ENCODE assay signal across 13 cellular contexts in genomic region chr22:33867118-33867863, GRCh38. TPM values are rescaled to one million over a fixed set of nuclear protein-coding genes. Genes with fewer than 3 reads are reported as not detected.
A peak's percentile ranks its signal among the peaks of the same experiment; 100 is the strongest.
DNase-seq lines count a peak whose midpoint lies in the region; ATAC-seq, FAIRE-seq and TF ChIP-seq lines count a peak whose summit lies in the region.
"Had no signal": no experiment of that assay in that cellular context is flagged by ENCODE, and none has a peak within 500 bp of the region (broad histone marks: within the 10 kb centered on the region; RNA-seq: fewer than 3 reads in every experiment).

No MANE protein-coding gene starts in this region.

- no peak for TF ChIP-seq CTCF in ascending aorta (IDR thresholded peaks at IDR 0.05)

- H3K4me1 ChIP-seq in ascending aorta: peaks cover 3 to 42% of the 10 kb centered on the region in 2 donors
- peaks cover 2 to 8% of the 10 kb centered on the region in 2 donors for H3K4me1 ChIP-seq in small intestine (ENCODE audit: control insufficient read depth in 2 of 2, insufficient read depth in 1 of 2, low read depth in 1 of 2, low read length in 1 of 2)

- H3K27me3 ChIP-seq in ascending aorta (no peaks in the 10 kb centered on the region), small intestine (ENCODE audit: control insufficient read depth in 2 of 2, insufficient read depth in 2 of 2, low read length in 2 of 2) (no peaks in the 10 kb centered on the region)
- H3K27me3 ChIP-seq: cardiac muscle cell had no signal

- DNase-seq in GM03348 (ENCODE audit: low spot score) (peak; percentile 38), ascending aorta (ENCODE audit: low spot score in 2 of 2) (peak in 1 of 2 donors; percentile 66), hepatic stellate cell (ENCODE audit: low spot score) (peak; percentile 56), small intestine (peak; percentile 93), amygdala (lab: John Stamatoyannopoulos, UW) (no peak), NCI-H2171 (lab: John Stamatoyannopoulos, UW) (no peak)
- DNase-seq: activated T-cell treated with anti-CD3 and anti-CD28 coated beads, Interleukin-2, amount 50 U/mL, for 24 hours; COR-L47; NCI-H1436; stimulated activated CD4-positive, alpha-beta T cell treated with anti-CD3 and anti-CD28 coated beads, Interleukin-12 subunit alpha, Interleukin-12 subunit beta, amount 100 ng/mL, for 4 hours had no signal

- intact Hi-C loops in ascending aorta (cut with DNase I): no loop called here

- no peaks in the 10 kb centered on the region for H3K36me3 ChIP-seq in ascending aorta
- no peaks in the 10 kb centered on the region for H3K36me3 ChIP-seq in small intestine (ENCODE audit: control insufficient read depth in 2 of 2, insufficient read depth in 2 of 2, low read length in 2 of 2)
- H3K36me3 ChIP-seq: cardiac muscle cell had no signal

- ATAC-seq in HG03139 (IDR thresholded peaks at IDR 0.05; ENCODE audit: unreplicated experiment): no peak
- no peak for ATAC-seq in GM19463 (IDR thresholded peaks at IDR 0.05; ENCODE audit: unreplicated experiment)

- WGBS in small intestine, 3 donors: 32 to 63% (median 44%) methylated on average over 12 of the region's 12 CpGs

- FAIRE-seq in small intestine (lab: Jason Lieb, UNC): no peak

- H3K27ac ChIP-seq in ascending aorta: peak overlapping the region; percentile 85 to 87
- peak overlapping the region; percentile 70 to 74 for H3K27ac ChIP-seq in small intestine (ENCODE audit: low read depth in 1 of 2, low read length in 1 of 2)
- H3K27ac ChIP-seq: cardiac muscle cell had no signal

- H3K9me3 ChIP-seq in ascending aorta: no peaks in the 10 kb centered on the region
- no peaks in the 10 kb centered on the region for H3K9me3 ChIP-seq in small intestine (ENCODE audit: control insufficient read depth, low read depth)

- H3K4me3 ChIP-seq in ascending aorta (no peak overlapping the region), small intestine (ENCODE audit: low read depth in 1 of 2, low read length in 2 of 2) (no peak overlapping the region)
- H3K4me3 ChIP-seq: cardiac muscle cell had no signal

RNA-seq across cellular contexts. Expression of gene LARGE1, which starts 53.0 kb away (rescaled TPM):
- total RNA-seq in ascending aorta: 40.6 TPM
- 1 to 10 TPM; 5.1 to 8.7 (median 7.2) TPM for polyA plus RNA-seq in small intestine

Comparison
In these comparisons a context has a peak if more than half of its experiments do, and no peak if none do; other contexts are left out.
1. DNase-seq: peak in GM03348 (single experiment), hepatic stellate cell (single experiment) and small intestine (single experiment); none in amygdala (0 of 56) and NCI-H2171 (single experiment).